In the genomic region with DNA sequence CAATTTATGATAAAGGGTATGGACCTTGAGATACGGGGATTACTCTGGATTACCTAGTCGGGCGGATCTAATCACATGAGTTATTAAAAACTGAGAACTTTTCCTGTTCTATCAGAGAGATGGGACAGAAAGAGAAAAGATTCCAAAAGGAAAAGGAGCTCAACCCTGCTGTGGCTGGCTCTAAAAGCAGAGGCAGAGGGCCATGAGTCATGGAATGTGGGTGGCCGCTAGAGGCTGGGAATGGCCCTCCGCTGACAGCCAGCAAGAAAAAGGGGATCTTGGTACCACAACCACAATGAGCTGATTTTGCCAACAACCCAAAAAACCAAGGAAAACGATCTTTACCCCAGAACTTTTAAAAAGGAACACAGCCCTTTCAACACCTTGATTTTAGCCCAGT, we compare ENCODE assay signal across 1 cellular context.
A peak's percentile ranks its signal among the peaks of the same experiment; 100 is the strongest.
TF ChIP-seq lines count a peak whose summit lies in the region.

No MANE protein-coding gene starts in this region.

TF ChIP-seq in GM23338, 12 proteins besides CTCF, POLR2A, EP300 and RAD21 (continued from another document):
- TF ChIP-seq, protein P1, sequence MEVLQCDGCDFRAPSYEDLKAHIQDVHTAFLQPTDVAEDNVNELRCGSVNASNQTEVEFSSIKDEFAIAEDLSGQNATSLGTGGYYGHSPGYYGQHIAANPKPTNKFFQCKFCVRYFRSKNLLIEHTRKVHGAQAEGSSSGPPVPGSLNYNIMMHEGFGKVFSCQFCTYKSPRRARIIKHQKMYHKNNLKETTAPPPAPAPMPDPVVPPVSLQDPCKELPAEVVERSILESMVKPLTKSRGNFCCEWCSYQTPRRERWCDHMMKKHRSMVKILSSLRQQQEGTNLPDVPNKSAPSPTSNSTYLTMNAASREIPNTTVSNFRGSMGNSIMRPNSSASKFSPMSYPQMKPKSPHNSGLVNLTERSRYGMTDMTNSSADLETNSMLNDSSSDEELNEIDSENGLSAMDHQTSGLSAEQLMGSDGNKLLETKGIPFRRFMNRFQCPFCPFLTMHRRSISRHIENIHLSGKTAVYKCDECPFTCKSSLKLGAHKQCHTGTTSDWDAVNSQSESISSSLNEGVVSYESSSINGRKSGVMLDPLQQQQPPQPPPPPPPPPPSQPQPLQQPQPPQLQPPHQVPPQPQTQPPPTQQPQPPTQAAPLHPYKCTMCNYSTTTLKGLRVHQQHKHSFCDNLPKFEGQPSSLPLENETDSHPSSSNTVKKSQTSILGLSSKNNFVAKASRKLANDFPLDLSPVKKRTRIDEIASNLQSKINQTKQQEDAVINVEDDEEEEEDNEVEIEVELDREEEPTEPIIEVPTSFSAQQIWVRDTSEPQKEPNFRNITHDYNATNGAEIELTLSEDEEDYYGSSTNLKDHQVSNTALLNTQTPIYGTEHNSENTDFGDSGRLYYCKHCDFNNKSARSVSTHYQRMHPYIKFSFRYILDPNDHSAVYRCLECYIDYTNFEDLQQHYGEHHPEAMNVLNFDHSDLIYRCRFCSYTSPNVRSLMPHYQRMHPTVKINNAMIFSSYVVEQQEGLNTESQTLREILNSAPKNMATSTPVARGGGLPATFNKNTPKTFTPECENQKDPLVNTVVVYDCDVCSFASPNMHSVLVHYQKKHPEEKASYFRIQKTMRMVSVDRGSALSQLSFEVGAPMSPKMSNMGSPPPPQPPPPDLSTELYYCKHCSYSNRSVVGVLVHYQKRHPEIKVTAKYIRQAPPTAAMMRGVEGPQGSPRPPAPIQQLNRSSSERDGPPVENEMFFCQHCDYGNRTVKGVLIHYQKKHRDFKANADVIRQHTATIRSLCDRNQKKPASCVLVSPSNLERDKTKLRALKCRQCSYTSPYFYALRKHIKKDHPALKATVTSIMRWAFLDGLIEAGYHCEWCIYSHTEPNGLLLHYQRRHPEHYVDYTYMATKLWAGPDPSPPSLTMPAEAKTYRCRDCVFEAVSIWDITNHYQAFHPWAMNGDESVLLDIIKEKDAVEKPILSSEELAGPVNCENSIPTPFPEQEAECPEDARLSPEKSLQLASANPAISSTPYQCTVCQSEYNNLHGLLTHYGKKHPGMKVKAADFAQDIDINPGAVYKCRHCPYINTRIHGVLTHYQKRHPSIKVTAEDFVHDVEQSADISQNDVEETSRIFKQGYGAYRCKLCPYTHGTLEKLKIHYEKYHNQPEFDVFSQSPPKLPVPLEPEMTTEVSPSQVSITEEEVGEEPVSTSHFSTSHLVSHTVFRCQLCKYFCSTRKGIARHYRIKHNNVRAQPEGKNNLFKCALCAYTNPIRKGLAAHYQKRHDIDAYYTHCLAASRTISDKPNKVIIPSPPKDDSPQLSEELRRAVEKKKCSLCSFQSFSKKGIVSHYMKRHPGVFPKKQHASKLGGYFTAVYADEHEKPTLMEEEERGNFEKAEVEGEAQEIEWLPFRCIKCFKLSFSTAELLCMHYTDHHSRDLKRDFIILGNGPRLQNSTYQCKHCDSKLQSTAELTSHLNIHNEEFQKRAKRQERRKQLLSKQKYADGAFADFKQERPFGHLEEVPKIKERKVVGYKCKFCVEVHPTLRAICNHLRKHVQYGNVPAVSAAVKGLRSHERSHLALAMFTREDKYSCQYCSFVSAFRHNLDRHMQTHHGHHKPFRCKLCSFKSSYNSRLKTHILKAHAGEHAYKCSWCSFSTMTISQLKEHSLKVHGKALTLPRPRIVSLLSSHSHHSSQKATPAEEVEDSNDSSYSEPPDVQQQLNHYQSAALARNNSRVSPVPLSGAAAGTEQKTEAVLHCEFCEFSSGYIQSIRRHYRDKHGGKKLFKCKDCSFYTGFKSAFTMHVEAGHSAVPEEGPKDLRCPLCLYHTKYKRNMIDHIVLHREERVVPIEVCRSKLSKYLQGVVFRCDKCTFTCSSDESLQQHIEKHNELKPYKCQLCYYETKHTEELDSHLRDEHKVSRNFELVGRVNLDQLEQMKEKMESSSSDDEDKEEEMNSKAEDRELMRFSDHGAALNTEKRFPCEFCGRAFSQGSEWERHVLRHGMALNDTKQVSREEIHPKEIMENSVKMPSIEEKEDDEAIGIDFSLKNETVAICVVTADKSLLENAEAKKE (CRISPR knock-in tag; IDR thresholded peaks at IDR 0.05): peak; percentile 87
- TF ChIP-seq JUNB (IDR thresholded peaks at IDR 0.05; ENCODE audit: unreplicated experiment) (no peak), ZNF331 (CRISPR knock-in tag; IDR thresholded peaks at IDR 0.05; ENCODE audit: low read depth) (no peak), STAT1 (IDR thresholded peaks at IDR 0.05; ENCODE audit: unreplicated experiment) (no peak), REST (IDR thresholded peaks at IDR 0.05; ENCODE audit: unreplicated experiment) (no peak), POLR2AphosphoS5 (IDR thresholded peaks at IDR 0.05; ENCODE audit: low read depth) (no peak), EZH2 (IDR thresholded peaks at IDR 0.05; ENCODE audit: low read depth, unreplicated experiment) (no peak)
